In genomic region chr18:30967701-30968100, GRCh38 we compare ENCODE assay signal across 1 cellular context.
TF ChIP-seq lines count a peak whose summit lies in the region.

No MANE protein-coding gene starts in this region.

TF ChIP-seq in GM23338, 12 proteins besides CTCF, POLR2A, EP300 and RAD21 (continued from another document):
- TF ChIP-seq REST (IDR thresholded peaks at IDR 0.05; ENCODE audit: unreplicated experiment), result no peak
- no peak for TF ChIP-seq EZH2 (IDR thresholded peaks at IDR 0.05; ENCODE audit: low read depth, unreplicated experiment)
- no peak for TF ChIP-seq EZH2phosphoT487 (IDR thresholded peaks at IDR 0.05; ENCODE audit: unreplicated experiment)
